Comparison of ENCODE assay signal across 8 cellular contexts in the genomic region with DNA sequence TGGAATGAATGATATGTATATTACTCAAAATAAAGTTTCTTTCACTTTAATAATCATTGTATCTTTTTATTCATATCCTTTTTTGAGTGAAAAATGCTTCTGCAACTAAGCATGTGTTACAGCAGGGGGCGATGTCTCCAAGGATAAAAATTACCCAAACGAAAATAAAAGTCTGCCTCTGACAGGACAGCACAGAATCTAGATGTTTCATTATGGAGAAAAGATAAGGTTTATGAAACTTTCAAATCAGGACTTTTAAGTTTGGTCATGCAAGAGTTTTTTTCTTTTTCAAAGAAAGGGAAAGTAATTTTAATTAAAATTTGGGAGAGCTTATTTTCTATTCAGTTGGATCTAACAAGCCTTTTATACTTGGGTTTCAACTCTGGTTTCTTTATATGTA. TPM values are rescaled to one million over a fixed set of nuclear protein-coding genes. Genes with fewer than 3 reads are reported as not detected.
A peak's percentile ranks its signal among the peaks of the same experiment; 100 is the strongest.
DNase-seq lines count a peak whose midpoint lies in the region; ATAC-seq, FAIRE-seq and TF ChIP-seq lines count a peak whose summit lies in the region.

No MANE protein-coding gene starts in this region.

- H3K9me3 ChIP-seq in OCI-LY1 (ENCODE audit: low read length) (no peaks in the 10 kb centered on the region), K562 (replicated peaks; ENCODE audit: control insufficient read depth, insufficient read depth, low read depth, low read length) (no peaks in the 10 kb centered on the region), stomach smooth muscle (ENCODE audit: control insufficient read depth in 2 of 2, low read length in 2 of 2) (no peaks in the 10 kb centered on the region)

- TF ChIP-seq RAD21 in K562 (CRISPR knock-in tag; conservative IDR thresholded peaks at IDR 0.05 in 1 of 2, IDR thresholded peaks at IDR 0.05 in 1 of 2), result peak; percentile 96 to 99

- H3K4me1 ChIP-seq in OCI-LY1 (ENCODE audit: insufficient read depth, low read length, severe bottlenecking) (no peaks in the 10 kb centered on the region), K562 (replicated peaks in 1 of 2; ENCODE audit: control insufficient read depth in 2 of 2, insufficient read depth in 2 of 2, low read length in 2 of 2) (no peaks in the 10 kb centered on the region), stomach smooth muscle (ENCODE audit: control insufficient read depth, insufficient read depth, low read length) (peaks cover 4% of the 10 kb centered on the region)

- CTCF ChIA-PET in K562 (lab: Yijun Ruan, JAX; ENCODE audit: low intra/inter-chr PET ratio), result interaction anchor here (0.5 to 4.5 kb wide), 9 partner anchors 23 to 551 kb away, joined by 3 to 97 read pairs (median 14); partner anchors contain the start of gene CAV1

- H4K20me1 ChIP-seq in OCI-LY1 (ENCODE audit: insufficient read depth, low read length) (no peaks in the 10 kb centered on the region), K562 (replicated peaks; ENCODE audit: control insufficient read depth, insufficient read depth, low read length) (no peaks in the 10 kb centered on the region)

- no peak overlapping the region for H3K4me3 ChIP-seq in OCI-LY1 (ENCODE audit: low read depth, low read length, poor library complexity, severe bottlenecking)
- no peak overlapping the region for H3K4me3 ChIP-seq in K562
- H3K4me3 ChIP-seq in stomach smooth muscle (ENCODE audit: low read length in 2 of 2), result no peak overlapping the region

- H3K36me3 ChIP-seq in OCI-LY1 (ENCODE audit: insufficient read depth, low read length) (peaks cover 40% of the 10 kb centered on the region), K562 (ENCODE audit: control insufficient read depth, insufficient read depth, low read length) (peaks cover 7% of the 10 kb centered on the region; the same call in 2 of the 3 replicates), stomach smooth muscle (ENCODE audit: control insufficient read depth in 2 of 2, insufficient read depth in 2 of 2, low read length in 2 of 2) (no peaks in the 10 kb centered on the region)

- H2AFZ ChIP-seq in OCI-LY1 (ENCODE audit: low read length), result no peak overlapping the region
- H2AFZ ChIP-seq in K562 (ENCODE audit: low read depth, low read length), result no peak overlapping the region

- 2% methylated on average over 2 of the region's 2 CpGs for WGBS in K562 (ENCODE audit: insufficient coverage, low coverage, missing lambda C conversion rate)

- FAIRE-seq in K562 (lab: Jason Lieb, UNC) (peak; percentile 93), islet of Langerhans (lab: Jason Lieb, UNC) (peak; percentile 86)

- peak; percentile 99 for TF ChIP-seq CTCF in OCI-LY1 (IDR thresholded peaks at IDR 0.05; ENCODE audit: low read length)
- peak; percentile 78 to 97 (median 78) for TF ChIP-seq CTCF in K562 (IDR thresholded peaks at IDR 0.05 in 2 of 3, conservative IDR thresholded peaks at IDR 0.05 in 1 of 3; ENCODE audit: insufficient read depth in 2 of 3, low read depth in 1 of 3, low read length in 3 of 3)

- intact Hi-C loops in K562 (cut with micrococcal nuclease), result loop anchor here (1.0 to 2.0 kb wide), 7 partner anchors 78 to 550 kb away; no protein-coding TSS in a partner anchor

- no peaks in the 10 kb centered on the region for H3K9me2 ChIP-seq in OCI-LY1 (ENCODE audit: low read depth, low read length)

- in situ Hi-C loops in K562 (cut with MboI), result loop anchor here (5.0 kb wide), 1 partner anchor 554 kb away; no protein-coding TSS in a partner anchor

- TF ChIP-seq POLR2A in K562 (conservative IDR thresholded peaks at IDR 0.05), result no peak

- ATAC-seq in HG02759 (IDR thresholded peaks at IDR 0.05; ENCODE audit: unreplicated experiment), result peak; percentile 48
- ATAC-seq in K562, result peak; percentile 75
- ATAC-seq in GM19035 (IDR thresholded peaks at IDR 0.05; ENCODE audit: unreplicated experiment), result no peak

- peak; percentile 7 to 36 for DNase-seq in stimulated activated CD4-positive, alpha-beta T cell treated with anti-CD3 and anti-CD28 coated beads, Interleukin-2, amount 100 ng/mL, for 24 hours
- no peak for DNase-seq in stimulated activated CD4-positive, alpha-beta T cell treated with anti-CD3 and anti-CD28 coated beads, Interleukin-1b, Interleukin-23, amount 100 ng/mL, for 48 hours
- peak; percentile 53 to 73 (median 66) for DNase-seq in K562 (ENCODE audit: extremely low read depth in 1 of 4, low spot score in 3 of 4)

- TF ChIP-seq EP300 in K562 (IDR thresholded peaks at IDR 0.05; ENCODE audit: low read length), result no peak

- no peaks in the 10 kb centered on the region for H3F3A ChIP-seq in OCI-LY1 (ENCODE audit: insufficient read depth, low read length)

- no peaks in the 10 kb centered on the region for H3K9me1 ChIP-seq in K562 (ENCODE audit: control insufficient read depth, insufficient read depth, low read length)

- BruUV-seq in K562 (replicated peaks; lab: Mats Ljungman, UMichigan), result no TSS peak

- H3K27me3 ChIP-seq in OCI-LY1 (ENCODE audit: insufficient read depth, low read length), result no peaks in the 10 kb centered on the region
- H3K27me3 ChIP-seq in K562 (ENCODE audit: control insufficient read depth in 2 of 2, insufficient read depth in 2 of 2, low read length in 2 of 2), result no peaks in the 10 kb centered on the region
- H3K27me3 ChIP-seq in stomach smooth muscle (ENCODE audit: control insufficient read depth in 1 of 2, insufficient read depth in 2 of 2, low read length in 2 of 2), result no peaks in the 10 kb centered on the region

- H3K79me2 ChIP-seq in OCI-LY1 (ENCODE audit: insufficient read depth, low read length) (no peaks in the 10 kb centered on the region), K562 (ENCODE audit: control insufficient read depth, insufficient read depth, low read length) (no peaks in the 10 kb centered on the region)

- no peak overlapping the region for H3K9ac ChIP-seq in OCI-LY1 (ENCODE audit: low read length)
- no peak overlapping the region for H3K9ac ChIP-seq in K562 (ENCODE audit: insufficient read depth in 1 of 2, low read depth in 2 of 2, low read length in 2 of 2)
- H3K9ac ChIP-seq in stomach smooth muscle (ENCODE audit: low read length in 2 of 2), result no peak overlapping the region

- POLR2A ChIA-PET in K562 (lab: Yijun Ruan, JAX), result interaction anchor here (1.8 kb wide), 1 partner anchor 9 kb away, joined by 5 read pairs; no protein-coding TSS in a partner anchor

- H3K4me2 ChIP-seq in OCI-LY1 (ENCODE audit: low read length), result no peak overlapping the region
- H3K4me2 ChIP-seq in K562 (ENCODE audit: insufficient read depth, low read length), result no peak overlapping the region

- H3K27ac ChIP-seq in OCI-LY1 (ENCODE audit: low read depth, low read length, poor library complexity, severe bottlenecking), result no peak overlapping the region
- no peak overlapping the region for H3K27ac ChIP-seq in K562 (ENCODE audit: extremely low read depth, low read depth, low read length)
- peak overlapping the region; percentile 7 for H3K27ac ChIP-seq in stomach smooth muscle (ENCODE audit: low read length)

TF ChIP-seq in K562, 482 proteins besides CTCF, POLR2A, EP300 and RAD21 (continues in another document):
- 0 out of 2 replicates have a peak, but pooled peaks have one; percentile 24 for TF ChIP-seq SOX6 (IDR thresholded peaks at IDR 0.05)
- TF ChIP-seq, protein P1, sequence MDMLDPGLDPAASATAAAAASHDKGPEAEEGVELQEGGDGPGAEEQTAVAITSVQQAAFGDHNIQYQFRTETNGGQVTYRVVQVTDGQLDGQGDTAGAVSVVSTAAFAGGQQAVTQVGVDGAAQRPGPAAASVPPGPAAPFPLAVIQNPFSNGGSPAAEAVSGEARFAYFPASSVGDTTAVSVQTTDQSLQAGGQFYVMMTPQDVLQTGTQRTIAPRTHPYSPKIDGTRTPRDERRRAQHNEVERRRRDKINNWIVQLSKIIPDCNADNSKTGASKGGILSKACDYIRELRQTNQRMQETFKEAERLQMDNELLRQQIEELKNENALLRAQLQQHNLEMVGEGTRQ (CRISPR knock-in tag; IDR thresholded peaks at IDR 0.05), result no peak
- TF ChIP-seq VEZF1 (CRISPR knock-in tag; IDR thresholded peaks at IDR 0.05), result peak; percentile 30; the same call in 1 of the 2 replicates
- no peak for TF ChIP-seq RBM17 (IDR thresholded peaks at IDR 0.05; ENCODE audit: borderline replicate concordance, low read depth, low read length)
- no peak for TF ChIP-seq BRD9 (IDR thresholded peaks at IDR 0.05; ENCODE audit: low read depth, partially characterized antibody)
- no peak for TF ChIP-seq RBM15 (IDR thresholded peaks at IDR 0.05; ENCODE audit: insufficient read depth, low read length)
- no peak for TF ChIP-seq TGIF2 (CRISPR knock-in tag; IDR thresholded peaks at IDR 0.05)
- TF ChIP-seq KLF16 (IDR thresholded peaks at IDR 0.05), result peak; percentile 54
- TF ChIP-seq PRMT5 (CRISPR knock-in tag; IDR thresholded peaks at IDR 0.05), result no peak

RNA-seq across cellular contexts. Expression of gene TES, which starts 48.4 kb away (rescaled TPM):
- 19.0 and 47.8 TPM in 2 replicates for total RNA-seq in K562 (2011; cell fraction: chromatin; rRNA removed; ENCODE audit: low replicate concordance)
- 12.1 and 15.0 TPM in 2 replicates for total RNA-seq in K562 (2011; cell fraction: nucleolus; rRNA removed)
- 20.7 and 21.8 TPM in 2 replicates for total RNA-seq in K562 (2011; cell fraction: nucleoplasm; rRNA removed)
- total RNA-seq in K562 (2014; rRNA removed) (57.6 and 61.6 TPM in 2 replicates), K562 (2014; rRNA removed; fragmentation: Illumina TruSeq; extraction: Trizol) (53.8 and 61.6 TPM in 2 replicates), K562 (2015; rRNA removed; fragmentation: Illumina TruSeq; extraction: Trizol) (40.9 and 43.8 TPM in 2 replicates), K562 (2021) (52.1 and 58.0 TPM in 2 replicates)
- polyA plus RNA-seq in K562 (2011; rRNA removed) (34.3 and 41.7 TPM in 2 replicates), K562 (2014; fragmentation: Illumina TruSeq; extraction: Trizol) (54.6 and 56.3 TPM in 2 replicates), K562 (2014; fragmentation: Nextera tagmentation; extraction: Ambion mirVana) (10 to 100 TPM; 20.7 to 26.3 TPM), K562 (2014; rRNA removed) (56.1 and 57.7 TPM in 2 replicates)
- 13.8 and 21.1 TPM in 2 replicates for polyA plus RNA-seq in K562 (2011; cell fraction: cytosol; rRNA removed)
- 18.6 and 49.8 TPM in 2 replicates for polyA plus RNA-seq in K562 (2011; cell fraction: nucleus; rRNA removed)
- polyA plus RNA-seq in K562 (2012), result 49.7 and 119 TPM in 2 replicates
- polyA minus RNA-seq in K562 (2011; rRNA and poly(A)+ RNA removed), result 27.7 and 33.4 TPM in 2 replicates
- 11.3 and 15.4 TPM in 2 replicates for polyA minus RNA-seq in K562 (2011; cell fraction: cytosol; rRNA and poly(A)+ RNA removed)
- 7.0 and 26.5 TPM in 2 replicates for polyA minus RNA-seq in K562 (2011; cell fraction: nucleus; rRNA and poly(A)+ RNA removed)
